8 cellular contexts compared by ENCODE assay signal in the genomic region with DNA sequence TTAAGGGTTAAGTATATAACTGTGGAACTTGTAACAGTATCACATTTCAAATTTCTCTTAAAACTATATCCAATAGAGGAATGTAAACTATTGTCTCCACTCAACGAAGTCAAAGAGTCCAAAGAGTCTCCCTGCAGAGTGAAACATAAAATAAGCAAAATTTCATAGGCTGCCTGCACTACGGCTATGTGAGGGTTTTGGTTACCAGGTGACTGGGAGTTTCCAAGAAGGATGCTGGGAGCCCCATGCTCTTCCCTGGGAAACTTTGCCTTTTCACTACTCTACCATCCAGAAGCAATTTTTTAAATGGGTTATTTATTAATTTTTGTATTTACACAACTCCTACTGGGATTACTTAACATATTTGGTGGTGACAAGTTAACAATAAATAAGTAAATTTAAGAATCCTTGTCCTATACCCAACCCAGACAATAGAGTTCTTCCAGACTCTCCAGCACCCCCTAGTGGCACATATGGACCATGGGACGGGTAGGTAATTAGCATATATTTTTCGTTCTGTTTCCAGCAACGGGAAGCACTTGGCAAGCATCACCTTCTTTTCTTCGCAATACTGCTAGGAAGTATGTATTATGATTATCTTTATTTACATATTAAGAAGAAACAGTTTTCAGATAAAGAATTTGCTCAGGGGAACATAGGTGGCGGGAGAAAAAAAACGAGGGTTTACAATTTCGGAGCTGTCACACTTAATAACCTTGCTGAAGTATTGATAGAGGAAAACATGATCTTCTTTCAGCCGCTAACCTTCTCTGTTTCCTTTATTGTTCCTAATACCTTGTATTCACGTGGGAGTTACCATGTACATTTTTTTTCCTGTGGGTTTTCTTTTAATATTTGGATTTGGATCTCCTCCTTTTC. TPM values are rescaled to one million over a fixed set of nuclear protein-coding genes. Genes with fewer than 3 reads are reported as not detected.
DNase-seq lines count a peak whose midpoint lies in the region; ATAC-seq and TF ChIP-seq lines count a peak whose summit lies in the region.

No MANE protein-coding gene starts in this region.

- H2BK120ac ChIP-seq in trophoblast cell (ENCODE audit: insufficient read depth, low read length, poor library complexity), result no peak overlapping the region

- H3K23ac ChIP-seq in trophoblast cell (ENCODE audit: low read length), result no peak overlapping the region

- H3K18ac ChIP-seq in trophoblast cell (ENCODE audit: low read length), result no peak overlapping the region

- no peak overlapping the region for H2BK5ac ChIP-seq in trophoblast cell (ENCODE audit: low read depth, low read length, poor library complexity)

- TF ChIP-seq CTCF in AG04449 (IDR thresholded peaks at IDR 0.05; ENCODE audit: insufficient read depth, low read length, missing control alignments) (peak; percentile 61), GM12872 (IDR thresholded peaks at IDR 0.05; ENCODE audit: insufficient read depth, low read depth, low read length) (peak; percentile 75), foreskin fibroblast (IDR thresholded peaks at IDR 0.05; ENCODE audit: low read depth, low read length) (peak; percentile 71)
- TF ChIP-seq CTCF in activated CD8-positive, alpha-beta T cell treated with anti-CD3 and anti-CD28 coated beads for 36 hours (IDR thresholded peaks at IDR 0.05), result peak; percentile 82

- H3K9me3 Mint-ChIP-seq in activated CD8-positive, alpha-beta T cell treated with anti-CD3 and anti-CD28 coated beads for 36 hours, result no peaks in the 10 kb centered on the region

- no peak overlapping the region for H2BK12ac ChIP-seq in trophoblast cell (ENCODE audit: low read length)

- no peak overlapping the region for H4K91ac ChIP-seq in trophoblast cell (ENCODE audit: low read depth, low read length)

- H3K27ac Mint-ChIP-seq in activated CD8-positive, alpha-beta T cell treated with anti-CD3 and anti-CD28 coated beads for 36 hours, result no peak overlapping the region

- no peak overlapping the region for H2AK5ac ChIP-seq in trophoblast cell (ENCODE audit: low read length)

- no peak overlapping the region for H3K27ac ChIP-seq in trophoblast cell (ENCODE audit: low read depth, low read length)

- H3K27me3 Mint-ChIP-seq in activated CD8-positive, alpha-beta T cell treated with anti-CD3 and anti-CD28 coated beads for 36 hours, result peaks cover 11% of the 10 kb centered on the region

- no peaks in the 10 kb centered on the region for H3K4me1 ChIP-seq in trophoblast cell (ENCODE audit: control insufficient read depth in 1 of 2, insufficient read depth in 2 of 2, low read length in 2 of 2)

- H3K9ac ChIP-seq in trophoblast cell (ENCODE audit: low read length), result no peak overlapping the region

- H3K79me1 ChIP-seq in trophoblast cell (ENCODE audit: low read length), result no peaks in the 10 kb centered on the region

- no peak overlapping the region for H3K4me3 ChIP-seq in AG04449 (ENCODE audit: low read depth, low read length)
- no peak overlapping the region for H3K4me3 ChIP-seq in foreskin fibroblast (ENCODE audit: low read depth in 1 of 2, low read length in 2 of 2)
- no peak overlapping the region for H3K4me3 ChIP-seq in trophoblast cell (ENCODE audit: low read depth, low read length)

- no peaks in the 10 kb centered on the region for H3K9me3 ChIP-seq in trophoblast cell (ENCODE audit: insufficient read depth, low read depth, low read length)

- no peaks in the 10 kb centered on the region for H3K36me3 Mint-ChIP-seq in activated CD8-positive, alpha-beta T cell treated with anti-CD3 and anti-CD28 coated beads for 36 hours (ENCODE audit: low read depth)

- POLR2A ChIA-PET in AG04449 (lab: Yijun Ruan, JAX), result no interaction called here
- POLR2A ChIA-PET in activated CD8-positive, alpha-beta T cell treated with anti-CD3 and anti-CD28 coated beads for 36 hours (lab: Charles Lee), result no interaction called here

- no peak overlapping the region for H3K14ac ChIP-seq in trophoblast cell (ENCODE audit: low read length)

- no peaks in the 10 kb centered on the region for H3K36me3 ChIP-seq in trophoblast cell (ENCODE audit: control insufficient read depth in 1 of 2, insufficient read depth in 2 of 2, low read length in 2 of 2)

- H4K12ac ChIP-seq in trophoblast cell (ENCODE audit: low read depth, low read length), result no peak overlapping the region

- CTCF ChIA-PET in AG04449 (lab: Yijun Ruan, JAX), result interaction anchor here (0.7 to 2.2 kb wide), 5 partner anchors 9 to 222 kb away, joined by 3 to 9 read pairs (median 4); no protein-coding TSS in a partner anchor
- CTCF ChIA-PET in activated CD8-positive, alpha-beta T cell treated with anti-CD3 and anti-CD28 coated beads for 36 hours (lab: Charles Lee), result interaction anchor here (0.7 to 1.2 kb wide), 8 partner anchors 9 to 543 kb away, joined by 3 to 7 read pairs (median 4); a partner anchor contains a TSS

- H3K4ac ChIP-seq in trophoblast cell (ENCODE audit: low read depth, low read length), result no peak overlapping the region

- H3K4me1 Mint-ChIP-seq in activated CD8-positive, alpha-beta T cell treated with anti-CD3 and anti-CD28 coated beads for 36 hours (ENCODE audit: low read depth), result no peaks in the 10 kb centered on the region

- ATAC-seq in HG02973 (IDR thresholded peaks at IDR 0.05; ENCODE audit: unreplicated experiment), result peak; percentile 73
- ATAC-seq in activated CD8-positive, alpha-beta T cell treated with anti-CD3 and anti-CD28 coated beads for 36 hours, result peak; percentile 53
- ATAC-seq in GM18870 (IDR thresholded peaks at IDR 0.05; ENCODE audit: unreplicated experiment), result no peak

- no peaks in the 10 kb centered on the region for H3K79me2 ChIP-seq in trophoblast cell (ENCODE audit: control insufficient read depth, insufficient read depth, low read length, poor library complexity)

- intact Hi-C loops in activated CD8-positive, alpha-beta T cell treated with anti-CD3 and anti-CD28 coated beads for 36 hours (cut with micrococcal nuclease), result no loop called here

- no peak overlapping the region for H3K4me2 ChIP-seq in trophoblast cell (ENCODE audit: low read length)

- no peaks in the 10 kb centered on the region for H3K27me3 ChIP-seq in trophoblast cell (ENCODE audit: insufficient read depth, low read length)

- no peak overlapping the region for H4K8ac ChIP-seq in trophoblast cell (ENCODE audit: low read depth, low read length)

- H2AFZ ChIP-seq in trophoblast cell (ENCODE audit: insufficient read depth, low read length, poor library complexity), result no peak overlapping the region

- DNase-seq in AG04449 (ENCODE audit: low read depth, low spot score) (no peak), NCI-H446 (lab: John Stamatoyannopoulos, UW) (peak; percentile 47 to 61), foreskin fibroblast (peak; percentile 54 to 84), trophoblast cell (peak; percentile 47 to 83)
- DNase-seq in activated CD8-positive, alpha-beta T cell treated with anti-CD3 and anti-CD28 coated beads for 36 hours, result peak; percentile 67

- no peak overlapping the region for H3K4me3 Mint-ChIP-seq in activated CD8-positive, alpha-beta T cell treated with anti-CD3 and anti-CD28 coated beads for 36 hours

- WGBS in trophoblast cell (ENCODE audit: extremely low coverage, insufficient coverage, insufficient read length), result no CpG with 5 or more reads among the region's 11 CpGs

RNA-seq across cellular contexts. Expression of a gene that starts 3.5 kb away (rescaled TPM):
- total RNA-seq in activated CD8-positive, alpha-beta T cell treated with anti-CD3 and anti-CD28 coated beads for 36 hours, result not detected
- 0.04 and 0.19 TPM in 2 replicates for polyA plus RNA-seq in trophoblast cell (2013)

RNA-seq across cellular contexts. Expression of a gene that starts 59.7 kb away (rescaled TPM):
- total RNA-seq in activated CD8-positive, alpha-beta T cell treated with anti-CD3 and anti-CD28 coated beads for 36 hours, result not detected
- 0.06 and 0.07 TPM in 2 replicates for polyA plus RNA-seq in trophoblast cell (2013)
